Comparison of ENCODE assay signal across 9 cellular contexts in genomic region chr11:109956124-109956793, GRCh38.
DNase-seq lines count a peak whose midpoint lies in the region; ATAC-seq and TF ChIP-seq lines count a peak whose summit lies in the region.
"Had no signal": no experiment of that assay in that cellular context is flagged by ENCODE, and none has a peak within 500 bp of the region (broad histone marks: within the 10 kb centered on the region; RNA-seq: fewer than 3 reads in every experiment).

No MANE protein-coding gene starts in this region.

- peaks cover 32% of the 10 kb centered on the region for H3K27me3 Mint-ChIP-seq in activated CD8-positive, alpha-beta memory T cell treated with anti-CD3 and anti-CD28 coated beads, Interleukin-2, amount 10 ng/mL, durations not matched to agents 7 days and 5 days
- H3K27me3 Mint-ChIP-seq in stimulated activated memory B cell treated with anti-CD40 and anti-IgM and Interleukin-4, amounts not matched to agents 10 μg/mL and 1 μg/mL and 100 μg/mL, for 72 hours: peaks cover 27% of the 10 kb centered on the region

- peak; percentile 64 for ATAC-seq in activated CD8-positive, alpha-beta memory T cell treated with anti-CD3 and anti-CD28 coated beads, Interleukin-2, amount 10 ng/mL, durations not matched to agents 7 days and 5 days
- ATAC-seq in GM21723 (IDR thresholded peaks at IDR 0.05; ENCODE audit: unreplicated experiment) (peak; percentile 86), HG03432 (IDR thresholded peaks at IDR 0.05; ENCODE audit: unreplicated experiment) (peak; percentile 82), SK-N-SH treated with all-trans-retinoic acid at 6 μM for 48 hours (no peak)
- ATAC-seq in stimulated activated memory B cell treated with anti-CD40 and anti-IgM and Interleukin-4, amounts not matched to agents 10 μg/mL and 1 μg/mL and 100 μg/mL, for 72 hours: peak; percentile 69

- no peak for DNase-seq in activated CD8-positive, alpha-beta memory T cell treated with anti-CD3 and anti-CD28 coated beads, Interleukin-2, amount 10 ng/mL, durations not matched to agents 7 days and 5 days
- DNase-seq in activated CD8-positive, alpha-beta memory T cell treated with anti-CD3 and anti-CD28 coated beads, Interleukin-2, amount 50 U/mL, for 48 hours: no peak
- DNase-seq in NCI-H446 treated with DMSO at 0.1 percent for 48 hours (lab: John Stamatoyannopoulos, UW) (no peak), globus pallidus (ENCODE audit: low spot score) (no peak)

- H3K36me3 Mint-ChIP-seq in activated CD8-positive, alpha-beta memory T cell treated with anti-CD3 and anti-CD28 coated beads, Interleukin-2, amount 10 ng/mL, durations not matched to agents 7 days and 5 days: no peaks in the 10 kb centered on the region
- H3K36me3 Mint-ChIP-seq in stimulated activated memory B cell treated with anti-CD40 and anti-IgM and Interleukin-4, amounts not matched to agents 10 μg/mL and 1 μg/mL and 100 μg/mL, for 72 hours: no peaks in the 10 kb centered on the region
- H3K36me3 Mint-ChIP-seq: CD4-positive, CD25-positive, alpha-beta regulatory T cell had no signal

- no peaks in the 10 kb centered on the region for H3K9me3 Mint-ChIP-seq in activated CD8-positive, alpha-beta memory T cell treated with anti-CD3 and anti-CD28 coated beads, Interleukin-2, amount 10 ng/mL, durations not matched to agents 7 days and 5 days (ENCODE audit: low read depth)
- H3K9me3 Mint-ChIP-seq in stimulated activated memory B cell treated with anti-CD40 and anti-IgM and Interleukin-4, amounts not matched to agents 10 μg/mL and 1 μg/mL and 100 μg/mL, for 72 hours: no peaks in the 10 kb centered on the region
- H3K9me3 Mint-ChIP-seq: CD4-positive, CD25-positive, alpha-beta regulatory T cell had no signal

- peak overlapping the region; percentile 20 for H3K4me3 Mint-ChIP-seq in activated CD8-positive, alpha-beta memory T cell treated with anti-CD3 and anti-CD28 coated beads, Interleukin-2, amount 10 ng/mL, durations not matched to agents 7 days and 5 days
- H3K4me3 Mint-ChIP-seq in stimulated activated memory B cell treated with anti-CD40 and anti-IgM and Interleukin-4, amounts not matched to agents 10 μg/mL and 1 μg/mL and 100 μg/mL, for 72 hours: no peak overlapping the region
- H3K4me3 Mint-ChIP-seq: CD4-positive, CD25-positive, alpha-beta regulatory T cell had no signal

- peaks cover 12% of the 10 kb centered on the region for H3K4me1 Mint-ChIP-seq in activated CD8-positive, alpha-beta memory T cell treated with anti-CD3 and anti-CD28 coated beads, Interleukin-2, amount 10 ng/mL, durations not matched to agents 7 days and 5 days
- peaks cover 22% of the 10 kb centered on the region for H3K4me1 Mint-ChIP-seq in stimulated activated memory B cell treated with anti-CD40 and anti-IgM and Interleukin-4, amounts not matched to agents 10 μg/mL and 1 μg/mL and 100 μg/mL, for 72 hours

- peak overlapping the region; percentile 31 for H3K27ac Mint-ChIP-seq in activated CD8-positive, alpha-beta memory T cell treated with anti-CD3 and anti-CD28 coated beads, Interleukin-2, amount 10 ng/mL, durations not matched to agents 7 days and 5 days
- peak overlapping the region; percentile 58 for H3K27ac Mint-ChIP-seq in stimulated activated memory B cell treated with anti-CD40 and anti-IgM and Interleukin-4, amounts not matched to agents 10 μg/mL and 1 μg/mL and 100 μg/mL, for 72 hours
- H3K27ac Mint-ChIP-seq: CD4-positive, CD25-positive, alpha-beta regulatory T cell had no signal

- CTCF ChIA-PET in activated CD8-positive, alpha-beta memory T cell treated with anti-CD3 and anti-CD28 coated beads, Interleukin-2, amount 10 ng/mL, durations not matched to agents 7 days and 5 days (lab: Charles Lee): interaction anchor here (0.9 kb wide), 1 partner anchor 137 kb away, joined by 3 read pairs; the partner anchor contains the start of gene ZC3H12C

TF ChIP-seq in SK-N-SH treated with all-trans-retinoic acid at 6 μM for 48 hours, 23 proteins besides CTCF, POLR2A, EP300 and RAD21:
- TF ChIP-seq ARNTL (CRISPR knock-in tag; IDR thresholded peaks at IDR 0.05; ENCODE audit: borderline replicate concordance, low read depth): no peak
- TF ChIP-seq PPARA (CRISPR knock-in tag; IDR thresholded peaks at IDR 0.05; ENCODE audit: borderline replicate concordance): no peak
- no peak for TF ChIP-seq TOX (CRISPR knock-in tag; IDR thresholded peaks at IDR 0.05; ENCODE audit: borderline replicate concordance)
- TF ChIP-seq GLIS3 (CRISPR knock-in tag; IDR thresholded peaks at IDR 0.05): no peak
